ENCODE assay signal across 21 cellular contexts in genomic region chr1:202289009-202289408, GRCh38.
"Had no signal": no experiment of that assay in that cellular context is flagged by ENCODE, and none has a peak within 500 bp of the region (broad histone marks: within the 10 kb centered on the region; RNA-seq: fewer than 3 reads in every experiment).

No MANE protein-coding gene starts in this region.

- H3K27ac ChIP-seq: breast epithelium, dorsolateral prefrontal cortex, left ventricle myocardium inferior, parathyroid adenoma, transverse colon, uterus had no signal

- DNase-seq: activated CD4-positive, alpha-beta T cell treated with anti-CD3 and anti-CD28 coated beads, Interleukin-2, amount 50 U/mL, for 48 hours; activated CD8-positive, alpha-beta memory T cell treated with anti-CD3 and anti-CD28 coated beads, Interleukin-2, amount 50 U/mL, for 48 hours; activated naive CD4-positive, alpha-beta T cell treated with Interleukin-2 at 50 U/mL for 16 hours; activated naive CD8-positive, alpha-beta T cell treated with anti-CD3 and anti-CD28 coated beads for 36 hours; activated T-cell treated with anti-CD3 and anti-CD28 coated beads, Interleukin-2, amount 50 U/mL, for 4 hours; dorsolateral prefrontal cortex; effector memory CD8-positive, alpha-beta T cell; hippocampal formation; kidney glomerular epithelial cell; left ventricle myocardium inferior; naive thymus-derived CD8-positive, alpha-beta T cell; stimulated activated CD4-positive, alpha-beta T cell treated with anti-CD3 and anti-CD28 coated beads, Interleukin-2, amount 100 ng/mL, for 48 hours; stimulated activated CD8-positive, alpha-beta memory T cell treated with anti-CD3 and anti-CD28 coated beads, Interleukin-4, amount 100 ng/mL, for 48 hours; stimulated activated naive B cell treated with anti-CD40 and anti-IgM and Interleukin-4, amounts not matched to agents 10 μg/mL and 1 μg/mL and 100 μg/mL, for 72 hours; transverse colon; uterus had no signal

- H3K4me1 ChIP-seq: breast epithelium, parathyroid adenoma, transverse colon, uterus had no signal

- H3K9me3 ChIP-seq: breast epithelium, transverse colon, uterus had no signal

- H3K9ac ChIP-seq: parathyroid adenoma had no signal

- H2AFZ ChIP-seq: parathyroid adenoma had no signal

- H3K4me2 ChIP-seq: smooth muscle cell had no signal

- H3K79me2 ChIP-seq: parathyroid adenoma had no signal

- ATAC-seq: activated T-cell treated with anti-CD3 and anti-CD28 coated beads, Interleukin-2, amount 50 U/mL, for 4 hours; effector memory CD8-positive, alpha-beta T cell; esophagus mucosa; naive thymus-derived CD8-positive, alpha-beta T cell; sciatic nerve; stimulated activated naive B cell treated with anti-CD40 and anti-IgM and Interleukin-4, amounts not matched to agents 10 μg/mL and 1 μg/mL and 100 μg/mL, for 72 hours had no signal

- H3K36me3 ChIP-seq: breast epithelium, left ventricle myocardium inferior, transverse colon, uterus had no signal

- H3K4me3 ChIP-seq: breast epithelium, dorsolateral prefrontal cortex, left ventricle myocardium inferior, smooth muscle cell, transverse colon, uterus had no signal

- H3K27me3 ChIP-seq: breast epithelium, dorsolateral prefrontal cortex, transverse colon, uterus had no signal
